Comparison of ENCODE assay signal across 19 cellular contexts in genomic region chr10:85250304-85250703, GRCh38.
DNase-seq lines count a peak whose midpoint lies in the region; ATAC-seq, FAIRE-seq and TF ChIP-seq lines count a peak whose summit lies in the region.
"Had no signal": no experiment of that assay in that cellular context is flagged by ENCODE, and none has a peak within 500 bp of the region (broad histone marks: within the 10 kb centered on the region; RNA-seq: fewer than 3 reads in every experiment).

No MANE protein-coding gene starts in this region.

- H3K27ac ChIP-seq in HepG2 (ENCODE audit: extremely low read length, insufficient read depth, low read length) (no peak overlapping the region), right lobe of liver (no peak overlapping the region), K562 (ENCODE audit: extremely low read depth, low read depth, low read length) (no peak overlapping the region)
- H3K27ac ChIP-seq: 22Rv1; BLaER1 treated with 17β-estradiol and CSF1 and Interleukin-3, amounts not matched to agents 10 nM and 100 nM; C4-2B had no signal

- no peak overlapping the region for H3K9ac ChIP-seq in HepG2 (ENCODE audit: insufficient read depth, low read depth, low read length)
- H3K9ac ChIP-seq in K562 (ENCODE audit: insufficient read depth in 1 of 2, low read depth in 2 of 2, low read length in 2 of 2) = no peak overlapping the region
- H3K9ac ChIP-seq: BLaER1 treated with 17β-estradiol and CSF1 and Interleukin-3, amounts not matched to agents 10 nM and 100 nM had no signal

- H3K27me3 ChIP-seq in HepG2 (ENCODE audit: control insufficient read depth in 1 of 2, insufficient read depth in 2 of 2, low read length in 2 of 2) (no peaks in the 10 kb centered on the region), right lobe of liver (no peaks in the 10 kb centered on the region), K562 (ENCODE audit: control insufficient read depth in 2 of 2, insufficient read depth in 2 of 2, low read length in 2 of 2) (no peaks in the 10 kb centered on the region)
- H3K27me3 ChIP-seq: BLaER1 treated with 17β-estradiol and CSF1 and Interleukin-3, amounts not matched to agents 10 nM and 100 nM had no signal

- intact Hi-C loops in HepG2 (cut with micrococcal nuclease; ENCODE audit: unreplicated experiment) (no loop called here), right lobe of liver (cut with DNase I) (no loop called here), K562 (cut with micrococcal nuclease) (no loop called here)

- no peak for TF ChIP-seq CTCF in HepG2 (CRISPR knock-in tag; IDR thresholded peaks at IDR 0.05)
- TF ChIP-seq CTCF in right lobe of liver (IDR thresholded peaks at IDR 0.05) = no peak
- no peak for TF ChIP-seq CTCF in K562 (IDR thresholded peaks at IDR 0.05 in 2 of 3, conservative IDR thresholded peaks at IDR 0.05 in 1 of 3; ENCODE audit: insufficient read depth in 2 of 3, low read depth in 1 of 3, low read length in 3 of 3)

- no peaks in the 10 kb centered on the region for H3K79me2 ChIP-seq in HepG2 (ENCODE audit: insufficient read depth, low read length)
- H3K79me2 ChIP-seq in K562 (ENCODE audit: control insufficient read depth, insufficient read depth, low read length) = no peaks in the 10 kb centered on the region

- no peak overlapping the region for H3K4me2 ChIP-seq in HepG2 (ENCODE audit: low read depth, low read length)
- H3K4me2 ChIP-seq in K562 (ENCODE audit: insufficient read depth, low read length) = no peak overlapping the region
- H3K4me2 ChIP-seq: BLaER1 treated with 17β-estradiol and CSF1 and Interleukin-3, amounts not matched to agents 10 nM and 100 nM had no signal

- DNase-seq in HepG2 (ENCODE audit: low spot score) = no peak
- no peak for DNase-seq in right lobe of liver
- no peak for DNase-seq in K562 (ENCODE audit: extremely low read depth in 1 of 4, low spot score in 3 of 4)
- no peak for DNase-seq in NK-92 treated with Interleukin-12 subunit alpha and Interleukin-12 subunit beta, amount 100 ng/mL, for 24 hours (lab: John Stamatoyannopoulos, UW)
- DNase-seq: AML-193; Caco-2; Calu3; CD4-positive, alpha-beta T cell; CD8-positive, alpha-beta T cell; DMS79 treated with DMSO at 0.1 percent for 48 hours; GF-D8 had no signal

- H3K4me3 ChIP-seq in HepG2 (replicated peaks in 1 of 3; ENCODE audit: insufficient read depth in 1 of 3, low read depth in 2 of 3, low read length in 3 of 3) = no peak overlapping the region
- no peak overlapping the region for H3K4me3 ChIP-seq in right lobe of liver
- H3K4me3 ChIP-seq in K562 = no peak overlapping the region
- H3K4me3 ChIP-seq: BLaER1 treated with 17β-estradiol and CSF1 and Interleukin-3, amounts not matched to agents 10 nM and 100 nM had no signal

- in situ Hi-C loops in HepG2 (cut with HindIII; ENCODE audit: extremely low pct_ligation_motif_present, low pct_unique_long_range_greater_than_20kb) = no loop called here
- in situ Hi-C loops in K562 (cut with MboI) = no loop called here

- H3K9me3 ChIP-seq in HepG2 (ENCODE audit: low read length) (no peaks in the 10 kb centered on the region), right lobe of liver (no peaks in the 10 kb centered on the region), K562 (replicated peaks; ENCODE audit: control insufficient read depth, insufficient read depth, low read depth, low read length) (no peaks in the 10 kb centered on the region)
- H3K9me3 ChIP-seq: BLaER1 treated with 17β-estradiol and CSF1 and Interleukin-3, amounts not matched to agents 10 nM and 100 nM; Caco-2 had no signal

- CTCF ChIA-PET in HepG2 (lab: Yijun Ruan, JAX; ENCODE audit: low intra/inter-chr PET ratio, low total read pairs) = no interaction called here
- CTCF ChIA-PET in K562 (lab: Yijun Ruan, JAX; ENCODE audit: low intra/inter-chr PET ratio) = no interaction called here

- POLR2A ChIA-PET in HepG2 (lab: Yijun Ruan, JAX) (no interaction called here), K562 (lab: Yijun Ruan, JAX) (no interaction called here)

- TF ChIP-seq RAD21 in HepG2 (CRISPR knock-in tag; IDR thresholded peaks at IDR 0.05) = no peak
- no peak for TF ChIP-seq RAD21 in K562 (CRISPR knock-in tag; conservative IDR thresholded peaks at IDR 0.05 in 1 of 2, IDR thresholded peaks at IDR 0.05 in 1 of 2)

- no peaks in the 10 kb centered on the region for H3K9me1 ChIP-seq in K562 (ENCODE audit: control insufficient read depth, insufficient read depth, low read length)

- no peaks in the 10 kb centered on the region for H3K36me3 ChIP-seq in HepG2 (replicated peaks in 1 of 2; ENCODE audit: control insufficient read depth in 1 of 2, insufficient read depth in 2 of 2, low read length in 2 of 2)
- H3K36me3 ChIP-seq in right lobe of liver = no peaks in the 10 kb centered on the region
- no peaks in the 10 kb centered on the region for H3K36me3 ChIP-seq in K562 (ENCODE audit: control insufficient read depth, insufficient read depth, low read length)
- H3K36me3 ChIP-seq: BLaER1 treated with 17β-estradiol and CSF1 and Interleukin-3, amounts not matched to agents 10 nM and 100 nM had no signal

- TF ChIP-seq POLR2A in HepG2 (IDR thresholded peaks at IDR 0.05; ENCODE audit: insufficient read depth in 1 of 2, low read depth in 2 of 2, low read length in 2 of 2) = no peak
- TF ChIP-seq POLR2A in right lobe of liver (IDR thresholded peaks at IDR 0.05) = no peak
- no peak for TF ChIP-seq POLR2A in K562 (conservative IDR thresholded peaks at IDR 0.05)

- ATAC-seq in HepG2 (no peak), right lobe of liver (no peak), K562 (no peak), GM21526 (IDR thresholded peaks at IDR 0.05; ENCODE audit: low FRiP score, unreplicated experiment) (no peak)
- ATAC-seq: CD8-positive, alpha-beta T cell had no signal

- TF ChIP-seq EP300 in HepG2 (IDR thresholded peaks at IDR 0.05; ENCODE audit: low read depth in 2 of 2, low read length in 2 of 2) (no peak), HepG2 (CRISPR knock-in tag; IDR thresholded peaks at IDR 0.05; ENCODE audit: borderline replicate concordance) (no peak), K562 (IDR thresholded peaks at IDR 0.05; ENCODE audit: low read length) (no peak)

- H4K20me1 ChIP-seq in HepG2 (ENCODE audit: insufficient read depth, low read length) = no peaks in the 10 kb centered on the region
- H4K20me1 ChIP-seq in K562 (replicated peaks; ENCODE audit: control insufficient read depth, insufficient read depth, low read length) = no peaks in the 10 kb centered on the region
- H4K20me1 ChIP-seq: BLaER1 treated with 17β-estradiol and CSF1 and Interleukin-3, amounts not matched to agents 10 nM and 100 nM had no signal

- 5% methylated on average over 5 of the region's 5 CpGs for WGBS in HepG2 (ENCODE audit: low lambda C conversion rate)
- 75% methylated on average over 5 of the region's 5 CpGs for WGBS in right lobe of liver (ENCODE audit: insufficient coverage, low coverage, low lambda C conversion rate, missing lambda C conversion rate)
- WGBS in K562 (ENCODE audit: insufficient coverage, low coverage, missing lambda C conversion rate) = 1% methylated on average over 5 of the region's 5 CpGs

- H3K4me1 ChIP-seq in HepG2 (ENCODE audit: insufficient read depth, low read length) (no peaks in the 10 kb centered on the region), right lobe of liver (no peaks in the 10 kb centered on the region), K562 (replicated peaks in 1 of 2; ENCODE audit: control insufficient read depth in 2 of 2, insufficient read depth in 2 of 2, low read length in 2 of 2) (no peaks in the 10 kb centered on the region)
- H3K4me1 ChIP-seq: BLaER1 treated with 17β-estradiol and CSF1 and Interleukin-3, amounts not matched to agents 10 nM and 100 nM; Caco-2 had no signal

- FAIRE-seq in HepG2 (lab: Jason Lieb, UNC) (no peak), K562 (lab: Jason Lieb, UNC) (no peak)
- FAIRE-seq: D721Med, G401.6, GM12891, GM19239 had no signal

- no TSS peak for BruUV-seq in HepG2 (replicated peaks; lab: Mats Ljungman, UMichigan)
- BruUV-seq in K562 (replicated peaks; lab: Mats Ljungman, UMichigan) = no TSS peak

- H2AFZ ChIP-seq in HepG2 (ENCODE audit: low read length) (no peak overlapping the region), K562 (ENCODE audit: low read depth, low read length) (no peak overlapping the region)

TF ChIP-seq in HepG2, 621 proteins besides CTCF, POLR2A, EP300 and RAD21:
- TF ChIP-seq JUND (CRISPR knock-in tag; IDR thresholded peaks at IDR 0.05) = no peak
- TF ChIP-seq MAFF (IDR thresholded peaks at IDR 0.05; ENCODE audit: low read depth, low read length) = peak; percentile 55
- peak; percentile 76 to 79 for TF ChIP-seq MAFK (conservative IDR thresholded peaks at IDR 0.05 in 1 of 2, IDR thresholded peaks at IDR 0.05 in 1 of 2; ENCODE audit: low read length in 2 of 2)
- no peak for TF ChIP-seq ZMYM4 (CRISPR knock-in tag; IDR thresholded peaks at IDR 0.05)

TF ChIP-seq in K562, 482 proteins besides CTCF, POLR2A, EP300 and RAD21:
- no peak for TF ChIP-seq ZZZ3 (IDR thresholded peaks at IDR 0.05)
- TF ChIP-seq MAFF (IDR thresholded peaks at IDR 0.05; ENCODE audit: low read length) = peak; percentile 28; the same call in 1 of the 2 replicates
- TF ChIP-seq ZNF224 (CRISPR knock-in tag; IDR thresholded peaks at IDR 0.05) = no peak
- peak; percentile 63 for TF ChIP-seq ZNF316 (IDR thresholded peaks at IDR 0.05)
- TF ChIP-seq BCL6 (CRISPR knock-in tag; IDR thresholded peaks at IDR 0.05) = no peak
- peak; percentile 33; the same call in 1 of the 2 replicates for TF ChIP-seq MAFG (tag; conservative IDR thresholded peaks at IDR 0.05)
- no peak for TF ChIP-seq HNRNPLL (IDR thresholded peaks at IDR 0.05; ENCODE audit: low read depth, low read length, poor library complexity, severe bottlenecking)
- no peak for TF ChIP-seq MEF2A (IDR thresholded peaks at IDR 0.05; ENCODE audit: control insufficient read depth, low read depth, low read length)
- no peak for TF ChIP-seq YBX1 (IDR thresholded peaks at IDR 0.05)
- no peak for TF ChIP-seq ADNP (tag; IDR thresholded peaks at IDR 0.05)

Comparison
In these comparisons a context has a peak if more than half of its experiments do, and no peak if none do; other contexts are left out.
1. Of the 241 proteins assayed by ChIP-seq in both HepG2 and K562: peak only in HepG2: MAFK; only in K562: MAFG; in both: MAFF; in neither: 238.